Comparison of ENCODE assay signal across 8 cellular contexts in the genomic region with DNA sequence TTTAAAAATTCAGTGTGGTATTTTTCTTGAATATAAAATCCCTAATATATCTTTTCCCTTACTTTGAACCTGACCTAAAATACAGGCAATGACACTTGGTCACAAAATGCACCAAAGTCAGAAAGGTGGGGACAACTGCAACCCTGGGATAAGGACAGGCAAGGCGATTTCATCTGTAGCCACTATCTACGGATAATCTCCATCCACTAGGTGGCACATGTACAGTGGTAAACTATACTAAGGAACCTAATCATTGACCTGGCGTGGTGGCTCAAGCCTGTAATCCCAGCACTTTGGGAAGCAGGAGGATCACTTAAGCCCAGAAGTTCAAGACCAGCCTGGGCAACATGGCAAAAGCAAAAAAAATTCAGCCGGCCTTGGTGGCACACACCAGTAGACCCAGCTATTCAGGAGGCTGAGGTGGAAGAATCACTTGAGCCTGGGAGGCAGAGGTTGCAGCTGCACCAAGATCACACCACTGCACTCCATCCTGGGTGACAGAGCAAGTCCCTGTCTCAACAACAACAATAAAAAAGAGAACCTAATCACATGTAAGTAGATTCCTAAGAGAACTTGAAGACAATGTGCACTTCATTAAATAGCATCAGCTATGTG.
DNase-seq lines count a peak whose midpoint lies in the region; ATAC-seq, FAIRE-seq and TF ChIP-seq lines count a peak whose summit lies in the region.

No MANE protein-coding gene starts in this region.

- ATAC-seq in GM19025 (IDR thresholded peaks at IDR 0.05; ENCODE audit: low read depth, unreplicated experiment): peak; percentile 56
- peak; percentile 35 for ATAC-seq in HG03469 (IDR thresholded peaks at IDR 0.05; ENCODE audit: unreplicated experiment)
- ATAC-seq in GM18870 (IDR thresholded peaks at IDR 0.05; ENCODE audit: unreplicated experiment): no peak

- no peak for FAIRE-seq in RCC 7860 (lab: Jason Lieb, UNC)

- H3K4me3 ChIP-seq in coronary artery: no peak overlapping the region

- H3K27ac ChIP-seq in coronary artery: no peak overlapping the region

- DNase-seq in D341Med (ENCODE audit: low spot score) (peak; percentile 57), RCC 7860 (ENCODE audit: low spot score) (peak; percentile 33), coronary artery (ENCODE audit: low spot score) (no peak), lung microvascular endothelial cell (ENCODE audit: low read depth in 2 of 2) (peak; percentile 71 to 73), OCI-M2 (lab: John Stamatoyannopoulos, UW; ENCODE audit: unreplicated experiment) (no peak)

- TF ChIP-seq CTCF in coronary artery (IDR thresholded peaks at IDR 0.05): peak; percentile 25

Comparison
In these comparisons a context has a peak if more than half of its experiments do, and no peak if none do; other contexts are left out.
1. DNase-seq: peak in D341Med (single experiment), RCC 7860 (single experiment) and lung microvascular endothelial cell (2 of 2); none in coronary artery (single experiment) and OCI-M2 (single experiment).